ENCODE assay signal across 16 cellular contexts in the genomic region with DNA sequence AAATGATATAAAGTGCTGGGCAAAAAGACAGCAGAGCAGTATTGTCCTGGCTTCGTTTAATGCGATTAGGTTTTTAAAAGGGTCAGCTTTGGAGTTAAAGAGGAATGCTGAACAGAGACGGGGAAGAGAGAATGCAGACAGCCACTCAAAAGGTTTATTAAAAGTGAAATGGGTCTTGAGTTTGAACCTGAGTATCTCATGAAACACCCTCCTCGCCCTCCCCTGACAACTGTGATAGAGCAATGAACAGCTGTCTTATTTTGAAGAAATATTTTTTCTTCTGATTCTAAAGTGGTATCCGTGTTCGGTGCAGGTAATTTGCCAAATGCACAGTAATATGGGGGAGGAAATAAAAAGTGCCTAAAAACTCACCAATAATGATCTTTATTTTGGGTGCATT.
"Had no signal": no experiment of that assay in that cellular context is flagged by ENCODE, and none has a peak within 500 bp of the region (broad histone marks: within the 10 kb centered on the region; RNA-seq: fewer than 3 reads in every experiment).

No MANE protein-coding gene starts in this region.

- FAIRE-seq: HTR-8/SVneo, K562 had no signal

- H3K9me3 Mint-ChIP-seq: IgD-negative memory B cell had no signal

- ATAC-seq: K562, Panc1, PC-3, Right ventricle myocardium inferior had no signal

- H3K27ac Mint-ChIP-seq: IgD-negative memory B cell had no signal

- H3K4me1 Mint-ChIP-seq: IgD-negative memory B cell had no signal

- DNase-seq: Kasumi-1, MM.1S, NCI-H2081 treated with DMSO at 0.1 percent for 48 hours, NCI-H2171, NCI-H226, NCI-H446, NCI-H524 treated with DMSO at 0.1 percent for 48 hours, NCI-H69, PC-3, SHP77 treated with DMSO at 0.1 percent for 48 hours, SJCRH30 had no signal

- H3K4me3 Mint-ChIP-seq: IgD-negative memory B cell had no signal

- H3K27me3 Mint-ChIP-seq: IgD-negative memory B cell had no signal
